ENCODE assay signal across 26 cellular contexts in genomic region chr19:3551808-3552095, GRCh38. TPM values are rescaled to one million over a fixed set of nuclear protein-coding genes. Genes with fewer than 3 reads are reported as not detected.
DNase-seq lines count a peak whose midpoint lies in the region; ATAC-seq and TF ChIP-seq lines count a peak whose summit lies in the region.
"Had no signal": no experiment of that assay in that cellular context is flagged by ENCODE, and none has a peak within 500 bp of the region (broad histone marks: within the 10 kb centered on the region; RNA-seq: fewer than 3 reads in every experiment).

No MANE protein-coding gene starts in this region.

- no peaks in the 10 kb centered on the region for H3K9me3 Mint-ChIP-seq in activated naive CD8-positive, alpha-beta T cell (ENCODE audit: low read depth)
- H3K9me3 Mint-ChIP-seq in activated naive CD8-positive, alpha-beta T cell treated with anti-CD3 and anti-CD28 coated beads for 36 hours, result no peaks in the 10 kb centered on the region
- H3K9me3 Mint-ChIP-seq in effector memory CD8-positive, alpha-beta T cell, result no peaks in the 10 kb centered on the region
- H3K9me3 Mint-ChIP-seq in stimulated activated naive CD8-positive, alpha-beta T cell treated with anti-CD3 and anti-CD28 coated beads, Interleukin-15, amount 100 ng/mL, for 72 hours, result no peaks in the 10 kb centered on the region
- H3K9me3 Mint-ChIP-seq: activated T-helper 2 cell treated with anti-CD3 and anti-CD28 coated beads, Interferon-gamma antibody, Interleukin-2, Interleukin-4, amounts not matched to agents 10 μg/mL and 5 μg/mL and 100 μg/mL, durations not matched to agents 14 hours and 24 hours and 36 hours; natural killer cell had no signal

- intact Hi-C loops in colonic mucosa (cut with DNase I), result no loop called here

- H3K27me3 Mint-ChIP-seq in activated naive CD8-positive, alpha-beta T cell, result no peaks in the 10 kb centered on the region
- no peaks in the 10 kb centered on the region for H3K27me3 Mint-ChIP-seq in activated naive CD8-positive, alpha-beta T cell treated with anti-CD3 and anti-CD28 coated beads for 36 hours
- no peaks in the 10 kb centered on the region for H3K27me3 Mint-ChIP-seq in effector memory CD8-positive, alpha-beta T cell
- no peaks in the 10 kb centered on the region for H3K27me3 Mint-ChIP-seq in stimulated activated naive CD8-positive, alpha-beta T cell treated with anti-CD3 and anti-CD28 coated beads, Interleukin-15, amount 100 ng/mL, for 72 hours

- H3K4me1 ChIP-seq in MM.1S (ENCODE audit: low read length) (peaks cover 15% of the 10 kb centered on the region; the same call in 1 of the 2 replicates), colonic mucosa (no peaks in the 10 kb centered on the region)
- H3K4me1 ChIP-seq: HAP-1 had no signal

- H3K36me3 ChIP-seq in MM.1S (replicated peaks; ENCODE audit: insufficient read depth, low read length) (no peaks in the 10 kb centered on the region), colonic mucosa (no peaks in the 10 kb centered on the region)
- H3K36me3 ChIP-seq: ovary had no signal

- H3K27ac Mint-ChIP-seq in activated naive CD8-positive, alpha-beta T cell, result no peak overlapping the region
- no peak overlapping the region for H3K27ac Mint-ChIP-seq in activated naive CD8-positive, alpha-beta T cell treated with anti-CD3 and anti-CD28 coated beads for 36 hours
- peak overlapping the region; percentile 7 to 49 for H3K27ac Mint-ChIP-seq in effector memory CD8-positive, alpha-beta T cell
- H3K27ac Mint-ChIP-seq in stimulated activated naive CD8-positive, alpha-beta T cell treated with anti-CD3 and anti-CD28 coated beads, Interleukin-15, amount 100 ng/mL, for 72 hours, result peak overlapping the region; percentile 23 to 55
- H3K27ac Mint-ChIP-seq: activated T-helper 2 cell treated with anti-CD3 and anti-CD28 coated beads, Interferon-gamma antibody, Interleukin-2, Interleukin-4, amounts not matched to agents 10 μg/mL and 5 μg/mL and 100 μg/mL, durations not matched to agents 14 hours and 24 hours and 36 hours; natural killer cell had no signal

- H3K9ac ChIP-seq in MM.1S (ENCODE audit: low read length) (no peak overlapping the region), colonic mucosa (ENCODE audit: low read depth in 2 of 2, low read length in 2 of 2) (no peak overlapping the region)

- no peaks in the 10 kb centered on the region for H3F3A ChIP-seq in MM.1S (ENCODE audit: insufficient read depth, low read length)

- no peak for TF ChIP-seq CTCF in MM.1S (IDR thresholded peaks at IDR 0.05; ENCODE audit: low read length)
- TF ChIP-seq CTCF in colonic mucosa (IDR thresholded peaks at IDR 0.05), result no peak

- H3K4me3 Mint-ChIP-seq in activated naive CD8-positive, alpha-beta T cell, result peak overlapping the region; percentile 44
- no peak overlapping the region for H3K4me3 Mint-ChIP-seq in activated naive CD8-positive, alpha-beta T cell treated with anti-CD3 and anti-CD28 coated beads for 36 hours
- H3K4me3 Mint-ChIP-seq in effector memory CD8-positive, alpha-beta T cell, result no peak overlapping the region
- no peak overlapping the region for H3K4me3 Mint-ChIP-seq in stimulated activated naive CD8-positive, alpha-beta T cell treated with anti-CD3 and anti-CD28 coated beads, Interleukin-15, amount 100 ng/mL, for 72 hours
- H3K4me3 Mint-ChIP-seq: natural killer cell had no signal

- H3K9me3 ChIP-seq in MM.1S (replicated peaks; ENCODE audit: insufficient read depth, low read length) (no peaks in the 10 kb centered on the region), colonic mucosa (no peaks in the 10 kb centered on the region)
- H3K9me3 ChIP-seq: esophagus squamous epithelium, HAP-1, left lung, ovary had no signal

- H3K79me2 ChIP-seq in MM.1S (ENCODE audit: low read length), result peaks cover 25% of the 10 kb centered on the region

- H3K4me1 Mint-ChIP-seq in activated naive CD8-positive, alpha-beta T cell (ENCODE audit: low read depth), result peaks cover 29% of the 10 kb centered on the region
- peaks cover 29% of the 10 kb centered on the region for H3K4me1 Mint-ChIP-seq in activated naive CD8-positive, alpha-beta T cell treated with anti-CD3 and anti-CD28 coated beads for 36 hours
- H3K4me1 Mint-ChIP-seq in effector memory CD8-positive, alpha-beta T cell (ENCODE audit: low read depth in 2 of 2), result peaks cover 24 to 33% of the 10 kb centered on the region in 2 donors
- H3K4me1 Mint-ChIP-seq in stimulated activated naive CD8-positive, alpha-beta T cell treated with anti-CD3 and anti-CD28 coated beads, Interleukin-15, amount 100 ng/mL, for 72 hours, result peaks cover 76% of the 10 kb centered on the region

- no peaks in the 10 kb centered on the region for H3K27me3 ChIP-seq in MM.1S (replicated peaks; ENCODE audit: insufficient read depth, low read length)
- no peaks in the 10 kb centered on the region for H3K27me3 ChIP-seq in colonic mucosa
- H3K27me3 ChIP-seq: esophagus squamous epithelium, left lung, ovary had no signal

- H3K9me2 ChIP-seq in MM.1S (replicated peaks; ENCODE audit: insufficient read depth, low read length), result no peaks in the 10 kb centered on the region

- H3K4me3 ChIP-seq in MM.1S (ENCODE audit: low read length) (no peak overlapping the region), colonic mucosa (no peak overlapping the region)
- H3K4me3 ChIP-seq: coronary artery, esophagus squamous epithelium, HAP-1, ovary had no signal

- no peak overlapping the region for H3K27ac ChIP-seq in MM.1S (ENCODE audit: low read length)
- no peak overlapping the region for H3K27ac ChIP-seq in colonic mucosa
- H3K27ac ChIP-seq: esophagus squamous epithelium, ovary had no signal

- H4K20me1 ChIP-seq in MM.1S (ENCODE audit: insufficient read depth, low read length), result no peaks in the 10 kb centered on the region

- ATAC-seq in effector memory CD8-positive, alpha-beta T cell (replicated peaks), result no peak
- no peak for ATAC-seq in stimulated activated naive CD8-positive, alpha-beta T cell treated with anti-CD3 and anti-CD28 coated beads, Interleukin-15, amount 100 ng/mL, for 72 hours
- ATAC-seq: left lung, natural killer cell had no signal

- DNase-seq in activated naive CD8-positive, alpha-beta T cell treated with anti-CD3 and anti-CD28 coated beads for 36 hours, result no peak
- DNase-seq in MM.1S, result peak; percentile 4
- DNase-seq in effector memory CD8-positive, alpha-beta T cell, result no peak
- no peak for DNase-seq in stimulated activated naive CD8-positive, alpha-beta T cell treated with anti-CD3 and anti-CD28 coated beads, Interleukin-15, amount 100 ng/mL, for 72 hours
- no peak for DNase-seq in NCI-H748 treated with DMSO at 0.1 percent for 48 hours (lab: John Stamatoyannopoulos, UW)
- DNase-seq in NCI-H774 (lab: John Stamatoyannopoulos, UW), result no peak
- no peak for DNase-seq in colonic mucosa
- DNase-seq: amniotic stem cell; esophagus squamous epithelium; hippocampal formation; IMR-90; left lung; natural killer cell; NCI-H1105 treated with DMSO at 0.1 percent for 48 hours; NCI-H2029; NCI-H526 treated with DMSO at 0.1 percent for 48 hours; retina; small intestine; stimulated activated CD4-positive, alpha-beta T cell treated with anti-CD3 and anti-CD28 coated beads, Interleukin-1b, Interleukin-23, amount 100 ng/mL, for 48 hours had no signal

- no peak overlapping the region for H2AFZ ChIP-seq in MM.1S (ENCODE audit: low read length)

- no peak overlapping the region for H3K4me2 ChIP-seq in MM.1S (ENCODE audit: low read depth, low read length)

- H3K36me3 Mint-ChIP-seq in activated naive CD8-positive, alpha-beta T cell, result no peaks in the 10 kb centered on the region
- H3K36me3 Mint-ChIP-seq in activated naive CD8-positive, alpha-beta T cell treated with anti-CD3 and anti-CD28 coated beads for 36 hours, result peaks cover 16% of the 10 kb centered on the region
- peaks cover 19% of the 10 kb centered on the region for H3K36me3 Mint-ChIP-seq in effector memory CD8-positive, alpha-beta T cell (ENCODE audit: insufficient read depth)
- H3K36me3 Mint-ChIP-seq: natural killer cell had no signal

RNA-seq across cellular contexts. Expression of gene MFSD12, which starts 5.6 kb away (rescaled TPM):
- 10 to 100 TPM; 73.2 to 76.1 TPM for total RNA-seq in activated naive CD8-positive, alpha-beta T cell treated with anti-CD3 and anti-CD28 coated beads for 36 hours
- 10 to 100 TPM; 28.4 to 54.3 TPM for total RNA-seq in colonic mucosa

RNA-seq across cellular contexts. Expression of gene TEKTIP1, which starts 12.8 kb away (rescaled TPM):
- total RNA-seq in activated naive CD8-positive, alpha-beta T cell treated with anti-CD3 and anti-CD28 coated beads for 36 hours, result 1 to 10 TPM; 1.2 to 2.2 TPM
- total RNA-seq in colonic mucosa, result 1 to 10 TPM; 1.5 to 4.7 TPM
- total RNA-seq: bronchial epithelial cell, IMR-90, RPMI7951 had no signal

RNA-seq across cellular contexts. Expression of gene HMG20B, which starts 21.0 kb away (rescaled TPM):
- 10 to 100 TPM; 37.1 to 41.6 TPM for total RNA-seq in activated naive CD8-positive, alpha-beta T cell treated with anti-CD3 and anti-CD28 coated beads for 36 hours
- total RNA-seq in colonic mucosa, result 100 to 1,000 TPM in 1 of 2 donors, 10 to 100 TPM in 1; 87.9 to 118 TPM

RNA-seq across cellular contexts. Expression of gene GIPC3, which starts 33.5 kb away (rescaled TPM):
- total RNA-seq in activated naive CD8-positive, alpha-beta T cell treated with anti-CD3 and anti-CD28 coated beads for 36 hours, result under 1 TPM; 0.32 to 0.43 TPM
- 1 to 10 TPM in 1 of 2 donors, under 1 TPM in 1; 0.40 to 1.1 TPM for total RNA-seq in colonic mucosa
- total RNA-seq: bronchial epithelial cell had no signal

RNA-seq across cellular contexts. Expression of gene FZR1, which starts 45.6 kb away (rescaled TPM):
- 10 to 100 TPM; 32.6 to 39.6 TPM for total RNA-seq in activated naive CD8-positive, alpha-beta T cell treated with anti-CD3 and anti-CD28 coated beads for 36 hours
- 10 to 100 TPM; 45.8 to 62.5 TPM for total RNA-seq in colonic mucosa

Comparison
In these comparisons a context has a peak if more than half of its experiments do, and no peak if none do; other contexts are left out.
1. H3K27ac Mint-ChIP-seq: peak in effector memory CD8-positive, alpha-beta T cell (2 of 2) and stimulated activated naive CD8-positive, alpha-beta T cell treated with anti-CD3 and anti-CD28 coated beads, Interleukin-15, amount 100 ng/mL, for 72 hours (2 of 2); none in activated naive CD8-positive, alpha-beta T cell (single experiment) and activated naive CD8-positive, alpha-beta T cell treated with anti-CD3 and anti-CD28 coated beads for 36 hours (single experiment).